In genomic region chr4:121168865-121169281, GRCh38 we compare ENCODE assay signal across 9 cellular contexts. TPM values are rescaled to one million over a fixed set of nuclear protein-coding genes. Genes with fewer than 3 reads are reported as not detected.
DNase-seq lines count a peak whose midpoint lies in the region; ATAC-seq and TF ChIP-seq lines count a peak whose summit lies in the region.
"Had no signal": no experiment of that assay in that cellular context is flagged by ENCODE, and none has a peak within 500 bp of the region (broad histone marks: within the 10 kb centered on the region; RNA-seq: fewer than 3 reads in every experiment).

No MANE protein-coding gene starts in this region.

- intact Hi-C loops in mucosa of descending colon (cut with DNase I, micrococcal nuclease) = no loop called here

- no peaks in the 10 kb centered on the region for H3K36me3 ChIP-seq in mucosa of descending colon (ENCODE audit: low read depth)
- H3K36me3 ChIP-seq: esophagus squamous epithelium had no signal

- no peak overlapping the region for H3K4me3 ChIP-seq in mucosa of descending colon
- H3K4me3 ChIP-seq: esophagus squamous epithelium had no signal

- no peaks in the 10 kb centered on the region for H3K9me3 ChIP-seq in mucosa of descending colon
- H3K9me3 ChIP-seq: esophagus squamous epithelium had no signal

- H3K4me1 ChIP-seq in mucosa of descending colon (ENCODE audit: low read depth) = peaks cover 4% of the 10 kb centered on the region

- no peak for TF ChIP-seq CTCF in mucosa of descending colon (IDR thresholded peaks at IDR 0.05)

- DNase-seq in mucosa of descending colon (no peak), HuH-7.5 (ENCODE audit: low spot score) (no peak)
- DNase-seq in stimulated activated naive CD4-positive, alpha-beta T cell (lab: John Stamatoyannopoulos, UW) = no peak
- DNase-seq: esophagus squamous epithelium, NCI-H2171 treated with DMSO at 0.1 percent for 48 hours had no signal

- ATAC-seq in GM18873 (IDR thresholded peaks at IDR 0.05; ENCODE audit: low FRiP score, unreplicated experiment) = peak; percentile 84
- ATAC-seq in GM21528 (IDR thresholded peaks at IDR 0.05; ENCODE audit: low FRiP score, unreplicated experiment) = peak; percentile 82
- peak; percentile 74 for ATAC-seq in HG03175 (IDR thresholded peaks at IDR 0.05; ENCODE audit: unreplicated experiment)
- peak; percentile 18 for ATAC-seq in mucosa of descending colon
- ATAC-seq in HG03460 (IDR thresholded peaks at IDR 0.05; ENCODE audit: unreplicated experiment) = no peak

RNA-seq across cellular contexts. Expression of gene TNIP3, which starts 4.8 kb away (rescaled TPM):
- 1 to 10 TPM in 2 of 3 donors, under 1 TPM in 1; 0.38 to 2.0 (median 1.1) TPM for total RNA-seq in mucosa of descending colon
